Comparison of ENCODE assay signal across 1 cellular context in the genomic region with DNA sequence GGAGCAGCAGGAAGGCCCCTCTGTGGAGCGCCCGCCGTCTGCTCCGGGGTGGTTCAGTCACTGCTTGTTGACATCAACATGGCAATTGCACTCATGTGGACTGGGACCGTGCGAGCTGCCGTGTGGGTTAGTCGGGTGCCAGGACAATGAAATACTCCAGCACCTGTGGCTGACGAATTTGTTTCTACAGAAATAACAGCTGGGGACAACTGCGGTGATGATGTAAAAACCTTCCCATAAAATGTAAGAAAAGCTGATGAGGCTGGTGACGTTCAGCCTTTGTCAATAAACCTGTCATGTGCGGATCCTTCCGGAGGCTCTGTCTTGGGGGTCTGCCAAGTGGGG.
TF ChIP-seq lines count a peak whose summit lies in the region.

No MANE protein-coding gene starts in this region.

TF ChIP-seq in WTC11, 78 proteins besides CTCF, POLR2A, EP300 and RAD21 (continued from another document):
- TF ChIP-seq, protein P1, sequence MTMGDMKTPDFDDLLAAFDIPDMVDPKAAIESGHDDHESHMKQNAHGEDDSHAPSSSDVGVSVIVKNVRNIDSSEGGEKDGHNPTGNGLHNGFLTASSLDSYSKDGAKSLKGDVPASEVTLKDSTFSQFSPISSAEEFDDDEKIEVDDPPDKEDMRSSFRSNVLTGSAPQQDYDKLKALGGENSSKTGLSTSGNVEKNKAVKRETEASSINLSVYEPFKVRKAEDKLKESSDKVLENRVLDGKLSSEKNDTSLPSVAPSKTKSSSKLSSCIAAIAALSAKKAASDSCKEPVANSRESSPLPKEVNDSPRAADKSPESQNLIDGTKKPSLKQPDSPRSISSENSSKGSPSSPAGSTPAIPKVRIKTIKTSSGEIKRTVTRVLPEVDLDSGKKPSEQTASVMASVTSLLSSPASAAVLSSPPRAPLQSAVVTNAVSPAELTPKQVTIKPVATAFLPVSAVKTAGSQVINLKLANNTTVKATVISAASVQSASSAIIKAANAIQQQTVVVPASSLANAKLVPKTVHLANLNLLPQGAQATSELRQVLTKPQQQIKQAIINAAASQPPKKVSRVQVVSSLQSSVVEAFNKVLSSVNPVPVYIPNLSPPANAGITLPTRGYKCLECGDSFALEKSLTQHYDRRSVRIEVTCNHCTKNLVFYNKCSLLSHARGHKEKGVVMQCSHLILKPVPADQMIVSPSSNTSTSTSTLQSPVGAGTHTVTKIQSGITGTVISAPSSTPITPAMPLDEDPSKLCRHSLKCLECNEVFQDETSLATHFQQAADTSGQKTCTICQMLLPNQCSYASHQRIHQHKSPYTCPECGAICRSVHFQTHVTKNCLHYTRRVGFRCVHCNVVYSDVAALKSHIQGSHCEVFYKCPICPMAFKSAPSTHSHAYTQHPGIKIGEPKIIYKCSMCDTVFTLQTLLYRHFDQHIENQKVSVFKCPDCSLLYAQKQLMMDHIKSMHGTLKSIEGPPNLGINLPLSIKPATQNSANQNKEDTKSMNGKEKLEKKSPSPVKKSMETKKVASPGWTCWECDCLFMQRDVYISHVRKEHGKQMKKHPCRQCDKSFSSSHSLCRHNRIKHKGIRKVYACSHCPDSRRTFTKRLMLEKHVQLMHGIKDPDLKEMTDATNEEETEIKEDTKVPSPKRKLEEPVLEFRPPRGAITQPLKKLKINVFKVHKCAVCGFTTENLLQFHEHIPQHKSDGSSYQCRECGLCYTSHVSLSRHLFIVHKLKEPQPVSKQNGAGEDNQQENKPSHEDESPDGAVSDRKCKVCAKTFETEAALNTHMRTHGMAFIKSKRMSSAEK (CRISPR knock-in tag; IDR thresholded peaks at IDR 0.05; ENCODE audit: borderline replicate concordance): no peak
- TF ChIP-seq, protein P2, sequence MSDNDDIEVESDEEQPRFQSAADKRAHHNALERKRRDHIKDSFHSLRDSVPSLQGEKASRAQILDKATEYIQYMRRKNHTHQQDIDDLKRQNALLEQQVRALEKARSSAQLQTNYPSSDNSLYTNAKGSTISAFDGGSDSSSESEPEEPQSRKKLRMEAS (CRISPR knock-in tag; IDR thresholded peaks at IDR 0.05): no peak
- TF ChIP-seq TP53 (CRISPR knock-in tag; IDR thresholded peaks at IDR 0.05): no peak
- no peak for TF ChIP-seq NR2C2 (CRISPR knock-in tag; IDR thresholded peaks at IDR 0.05)
- no peak for TF ChIP-seq FOXK1 (CRISPR knock-in tag; IDR thresholded peaks at IDR 0.05)
- TF ChIP-seq ZNF416 (CRISPR knock-in tag; IDR thresholded peaks at IDR 0.05): no peak
- TF ChIP-seq MXD4 (CRISPR knock-in tag; IDR thresholded peaks at IDR 0.05; ENCODE audit: borderline replicate concordance): no peak
- TF ChIP-seq ZNF121 (CRISPR knock-in tag; IDR thresholded peaks at IDR 0.05): no peak
- no peak for TF ChIP-seq ATF1 (CRISPR knock-in tag; IDR thresholded peaks at IDR 0.05)
- TF ChIP-seq ZNF263 (CRISPR knock-in tag; IDR thresholded peaks at IDR 0.05; ENCODE audit: low read depth): no peak
- no peak for TF ChIP-seq SMAD4 (CRISPR knock-in tag; IDR thresholded peaks at IDR 0.05)
- no peak for TF ChIP-seq EMX1 (CRISPR knock-in tag; IDR thresholded peaks at IDR 0.05)
- TF ChIP-seq, protein P3, sequence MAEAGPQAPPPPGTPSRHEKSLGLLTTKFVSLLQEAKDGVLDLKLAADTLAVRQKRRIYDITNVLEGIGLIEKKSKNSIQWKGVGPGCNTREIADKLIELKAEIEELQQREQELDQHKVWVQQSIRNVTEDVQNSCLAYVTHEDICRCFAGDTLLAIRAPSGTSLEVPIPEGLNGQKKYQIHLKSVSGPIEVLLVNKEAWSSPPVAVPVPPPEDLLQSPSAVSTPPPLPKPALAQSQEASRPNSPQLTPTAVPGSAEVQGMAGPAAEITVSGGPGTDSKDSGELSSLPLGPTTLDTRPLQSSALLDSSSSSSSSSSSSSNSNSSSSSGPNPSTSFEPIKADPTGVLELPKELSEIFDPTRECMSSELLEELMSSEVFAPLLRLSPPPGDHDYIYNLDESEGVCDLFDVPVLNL (CRISPR knock-in tag; IDR thresholded peaks at IDR 0.05; ENCODE audit: borderline replicate concordance, low read depth): no peak
- no peak for TF ChIP-seq OVOL2 (CRISPR knock-in tag; IDR thresholded peaks at IDR 0.05; ENCODE audit: borderline replicate concordance)
- TF ChIP-seq ZNF219 (CRISPR knock-in tag; IDR thresholded peaks at IDR 0.05; ENCODE audit: borderline replicate concordance): no peak
- no peak for TF ChIP-seq NR3C1 (CRISPR knock-in tag; conservative IDR thresholded peaks at IDR 0.05; ENCODE audit: low read depth)
- TF ChIP-seq, protein P4, sequence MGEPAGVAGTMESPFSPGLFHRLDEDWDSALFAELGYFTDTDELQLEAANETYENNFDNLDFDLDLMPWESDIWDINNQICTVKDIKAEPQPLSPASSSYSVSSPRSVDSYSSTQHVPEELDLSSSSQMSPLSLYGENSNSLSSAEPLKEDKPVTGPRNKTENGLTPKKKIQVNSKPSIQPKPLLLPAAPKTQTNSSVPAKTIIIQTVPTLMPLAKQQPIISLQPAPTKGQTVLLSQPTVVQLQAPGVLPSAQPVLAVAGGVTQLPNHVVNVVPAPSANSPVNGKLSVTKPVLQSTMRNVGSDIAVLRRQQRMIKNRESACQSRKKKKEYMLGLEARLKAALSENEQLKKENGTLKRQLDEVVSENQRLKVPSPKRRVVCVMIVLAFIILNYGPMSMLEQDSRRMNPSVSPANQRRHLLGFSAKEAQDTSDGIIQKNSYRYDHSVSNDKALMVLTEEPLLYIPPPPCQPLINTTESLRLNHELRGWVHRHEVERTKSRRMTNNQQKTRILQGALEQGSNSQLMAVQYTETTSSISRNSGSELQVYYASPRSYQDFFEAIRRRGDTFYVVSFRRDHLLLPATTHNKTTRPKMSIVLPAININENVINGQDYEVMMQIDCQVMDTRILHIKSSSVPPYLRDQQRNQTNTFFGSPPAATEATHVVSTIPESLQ (CRISPR knock-in tag; IDR thresholded peaks at IDR 0.05): no peak
